In the genomic region with DNA sequence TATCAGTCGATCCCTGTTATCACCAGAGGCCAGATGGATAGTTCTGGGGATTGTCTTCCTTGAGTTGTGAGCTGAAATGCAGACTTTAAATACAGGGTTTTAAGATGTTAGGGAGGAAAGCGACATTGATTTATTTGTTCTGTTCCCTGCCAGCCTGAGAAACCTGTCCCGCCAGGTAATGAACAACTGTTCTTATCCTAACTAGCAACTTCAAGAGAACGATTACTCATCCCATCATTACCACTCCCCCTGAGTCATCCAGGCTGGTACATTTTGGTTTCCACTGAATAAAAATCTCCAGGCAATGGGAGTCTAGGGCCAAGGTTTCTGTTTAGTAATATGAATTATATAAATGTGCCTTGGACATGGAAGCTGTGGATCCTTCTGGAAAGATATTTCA, we compare ENCODE assay signal across 12 cellular contexts.
A peak's percentile ranks its signal among the peaks of the same experiment; 100 is the strongest.
DNase-seq lines count a peak whose midpoint lies in the region; ATAC-seq and TF ChIP-seq lines count a peak whose summit lies in the region.
"Had no signal": no experiment of that assay in that cellular context is flagged by ENCODE, and none has a peak within 500 bp of the region (broad histone marks: within the 10 kb centered on the region; RNA-seq: fewer than 3 reads in every experiment).

No MANE protein-coding gene starts in this region.

- no peaks in the 10 kb centered on the region for H3K4me1 ChIP-seq in tibial nerve
- H3K4me1 ChIP-seq in naive thymus-derived CD4-positive, alpha-beta T cell (ENCODE audit: control insufficient read depth in 2 of 2, insufficient read depth in 2 of 2, low read length in 2 of 2): no peaks in the 10 kb centered on the region

- peak; percentile 23 for DNase-seq in DMS153 treated with DMSO at 0.1 percent for 48 hours (lab: John Stamatoyannopoulos, UW; ENCODE audit: unreplicated experiment)
- DNase-seq in LHCN-M2 (ENCODE audit: low read depth): peak; percentile 87
- DNase-seq in mesothelial cell of epicardium (ENCODE audit: low spot score in 2 of 2, unreplicated experiment in 2 of 2): no peak
- DNase-seq in tibial nerve (ENCODE audit: low spot score in 2 of 2): no peak
- no peak for DNase-seq in mesenteric fat pad (ENCODE audit: low spot score)
- no peak for DNase-seq in naive thymus-derived CD4-positive, alpha-beta T cell
- DNase-seq: DND-41, HCEC 1CT, T-helper 17 cell had no signal

- peaks cover 5% of the 10 kb centered on the region for H3K27me3 Mint-ChIP-seq in brain
- H3K27me3 Mint-ChIP-seq in mesothelial cell of epicardium (ENCODE audit: low read depth): no peaks in the 10 kb centered on the region
- H3K27me3 Mint-ChIP-seq in naive thymus-derived CD4-positive, alpha-beta T cell: peaks cover 3 to 11% (median 8%) of the 10 kb centered on the region in 5 donors
- H3K27me3 Mint-ChIP-seq: T-helper 17 cell had no signal

- no peaks in the 10 kb centered on the region for H3K9me3 ChIP-seq in tibial nerve
- no peaks in the 10 kb centered on the region for H3K9me3 ChIP-seq in naive thymus-derived CD4-positive, alpha-beta T cell (ENCODE audit: control insufficient read depth in 2 of 3, low read length in 3 of 3)

- H3K27ac ChIP-seq in tibial nerve: no peak overlapping the region
- H3K27ac ChIP-seq in naive thymus-derived CD4-positive, alpha-beta T cell (ENCODE audit: low read depth, low read length): no peak overlapping the region

- whole genome bisulfite sequencing in tibial nerve, 2 donors: 79 to 80% methylated on average over 4 of the region's 4 CpGs

- ATAC-seq in HG03097 (IDR thresholded peaks at IDR 0.05; ENCODE audit: low FRiP score, unreplicated experiment): no peak
- ATAC-seq in naive thymus-derived CD4-positive, alpha-beta T cell: no peak
- ATAC-seq: stimulated activated memory B cell treated with anti-CD40 and anti-IgM and Interleukin-4, amounts not matched to agents 10 μg/mL and 1 μg/mL and 100 μg/mL, for 72 hours; T-helper 17 cell had no signal

- peaks cover 30% of the 10 kb centered on the region for H3K4me1 Mint-ChIP-seq in brain
- H3K4me1 Mint-ChIP-seq in mesothelial cell of epicardium: peaks cover 47% of the 10 kb centered on the region
- H3K4me1 Mint-ChIP-seq in naive thymus-derived CD4-positive, alpha-beta T cell: peaks cover 0 to 17% (median 6%) of the 10 kb centered on the region in 7 donors

- no peak for TF ChIP-seq POLR2A in tibial nerve (IDR thresholded peaks at IDR 0.05)

- no peak for TF ChIP-seq CTCF in brain (conservative IDR thresholded peaks at IDR 0.05)
- TF ChIP-seq CTCF in mesothelial cell of epicardium (IDR thresholded peaks at IDR 0.05; ENCODE audit: unreplicated experiment): no peak
- no peak for TF ChIP-seq CTCF in tibial nerve (IDR thresholded peaks at IDR 0.05)

- CTCF ChIA-PET in naive thymus-derived CD4-positive, alpha-beta T cell (lab: Charles Lee): interaction anchor here (0.6 kb wide), 1 partner anchor 426 kb away, joined by 4 read pairs; no protein-coding TSS in a partner anchor

- H3K27me3 ChIP-seq in tibial nerve: no peaks in the 10 kb centered on the region
- H3K27me3 ChIP-seq in naive thymus-derived CD4-positive, alpha-beta T cell (ENCODE audit: control insufficient read depth in 2 of 2, insufficient read depth in 2 of 2, low read length in 2 of 2): no peaks in the 10 kb centered on the region

- no peak for TF ChIP-seq EP300 in tibial nerve (IDR thresholded peaks at IDR 0.05)

- H3K36me3 ChIP-seq in tibial nerve: no peaks in the 10 kb centered on the region
- no peaks in the 10 kb centered on the region for H3K36me3 ChIP-seq in naive thymus-derived CD4-positive, alpha-beta T cell (ENCODE audit: control insufficient read depth in 2 of 3, insufficient read depth in 3 of 3, low read length in 3 of 3)

- intact Hi-C loops in naive thymus-derived CD4-positive, alpha-beta T cell (cut with micrococcal nuclease): no loop called here

- H3K36me3 Mint-ChIP-seq in brain (no peaks in the 10 kb centered on the region), mesothelial cell of epicardium (peaks cover 2% of the 10 kb centered on the region)
- no peaks in the 10 kb centered on the region for H3K36me3 Mint-ChIP-seq in naive thymus-derived CD4-positive, alpha-beta T cell

- peak overlapping the region; percentile 32 to 92 (median 58) for H3K27ac Mint-ChIP-seq in brain
- H3K27ac Mint-ChIP-seq in mesothelial cell of epicardium: peak overlapping the region; percentile 50
- no peak overlapping the region for H3K27ac Mint-ChIP-seq in naive thymus-derived CD4-positive, alpha-beta T cell
- H3K27ac Mint-ChIP-seq: stimulated activated memory B cell treated with anti-CD40 and anti-IgM and Interleukin-4, amounts not matched to agents 10 μg/mL and 1 μg/mL and 100 μg/mL, for 72 hours; T-helper 17 cell had no signal

- H3K9me3 Mint-ChIP-seq in brain (peaks cover 0 to 8% (median 3%) of the 10 kb centered on the region in 5 experiments), mesothelial cell of epicardium (no peaks in the 10 kb centered on the region)
- H3K9me3 Mint-ChIP-seq in naive thymus-derived CD4-positive, alpha-beta T cell: peaks cover 0 to 15% (median 5%) of the 10 kb centered on the region in 11 donors

- no peak overlapping the region for H3K4me3 ChIP-seq in tibial nerve
- no peak overlapping the region for H3K4me3 ChIP-seq in naive thymus-derived CD4-positive, alpha-beta T cell (ENCODE audit: low read length)

- POLR2A ChIA-PET in naive thymus-derived CD4-positive, alpha-beta T cell (lab: Charles Lee): no interaction called here

- H3K4me3 Mint-ChIP-seq in brain (peak overlapping the region in 1 of 5 experiments; percentile 40), mesothelial cell of epicardium (no peak overlapping the region)
- H3K4me3 Mint-ChIP-seq in naive thymus-derived CD4-positive, alpha-beta T cell: no peak overlapping the region
- H3K4me3 Mint-ChIP-seq: stimulated activated memory B cell treated with anti-CD40 and anti-IgM and Interleukin-4, amounts not matched to agents 10 μg/mL and 1 μg/mL and 100 μg/mL, for 72 hours; T-helper 17 cell had no signal

Comparison
In these comparisons a context has a peak if more than half of its experiments do, and no peak if none do; other contexts are left out.
1. DNase-seq: peak in DMS153 treated with DMSO at 0.1 percent for 48 hours (single experiment) and LHCN-M2 (single experiment); none in mesothelial cell of epicardium (0 of 2), tibial nerve (0 of 2), mesenteric fat pad (single experiment) and naive thymus-derived CD4-positive, alpha-beta T cell (0 of 9).
2. H3K27ac Mint-ChIP-seq: peak in brain (5 of 5) and mesothelial cell of epicardium (single experiment); none in naive thymus-derived CD4-positive, alpha-beta T cell (0 of 9).